ENCODE assay signal across 8 cellular contexts in the genomic region with DNA sequence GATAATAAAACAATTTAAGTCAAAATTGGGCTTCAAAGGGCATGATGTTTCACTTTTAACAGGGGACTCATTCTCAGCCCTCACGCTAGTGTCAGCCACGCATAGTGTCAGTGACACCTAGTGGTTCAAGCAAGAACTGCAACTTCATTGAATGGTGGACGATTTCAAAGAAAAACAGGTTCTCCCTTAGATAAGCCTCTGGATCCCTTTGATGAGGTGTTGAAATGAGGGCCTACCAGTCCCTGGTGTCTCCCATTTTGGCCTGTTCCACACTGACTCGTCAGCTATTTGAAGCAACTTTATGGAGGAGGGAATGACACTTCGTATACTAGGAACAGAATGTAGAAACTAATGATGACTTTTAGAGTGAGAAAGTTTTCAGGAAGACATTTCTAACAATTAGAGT. TPM values are rescaled to one million over a fixed set of nuclear protein-coding genes. Genes with fewer than 3 reads are reported as not detected.
DNase-seq lines count a peak whose midpoint lies in the region; ATAC-seq and TF ChIP-seq lines count a peak whose summit lies in the region.

No MANE protein-coding gene starts in this region.

- no peaks in the 10 kb centered on the region for H3K27me3 ChIP-seq in neuronal stem cell (ENCODE audit: control insufficient read depth in 3 of 3, insufficient read depth in 3 of 3, low read depth in 1 of 3, low read length in 3 of 3)

- H3K4ac ChIP-seq in neuronal stem cell (ENCODE audit: low read length) = no peak overlapping the region

- H3K27ac Mint-ChIP-seq in activated CD4-positive, alpha-beta memory T cell treated with anti-CD3 and anti-CD28 coated beads for 36 hours = no peak overlapping the region

- H2BK12ac ChIP-seq in neuronal stem cell (ENCODE audit: low read length) = no peak overlapping the region

- H3K4me3 Mint-ChIP-seq in activated CD4-positive, alpha-beta memory T cell treated with anti-CD3 and anti-CD28 coated beads for 36 hours = no peak overlapping the region

- no peaks in the 10 kb centered on the region for H3K36me3 Mint-ChIP-seq in activated CD4-positive, alpha-beta memory T cell treated with anti-CD3 and anti-CD28 coated beads for 36 hours

- peaks cover 25% of the 10 kb centered on the region for H3K27me3 Mint-ChIP-seq in activated CD4-positive, alpha-beta memory T cell treated with anti-CD3 and anti-CD28 coated beads for 36 hours

- H3K4me1 Mint-ChIP-seq in activated CD4-positive, alpha-beta memory T cell treated with anti-CD3 and anti-CD28 coated beads for 36 hours (ENCODE audit: low read depth) = no peaks in the 10 kb centered on the region

- peak; percentile 30 for DNase-seq in AG10803 (ENCODE audit: low read depth)
- DNase-seq in GM10248 (ENCODE audit: extremely low spot score) = peak; percentile 39
- peak; percentile 61 for DNase-seq in NCI-H1105 (lab: John Stamatoyannopoulos, UW)
- DNase-seq in activated CD4-positive, alpha-beta memory T cell treated with anti-CD3 and anti-CD28 coated beads for 36 hours = peak; percentile 27
- peak; percentile 58 for DNase-seq in fibroblast of peridontal ligament (ENCODE audit: extremely low read depth)
- DNase-seq in neuronal stem cell (ENCODE audit: low spot score) = peak; percentile 54
- no peak for DNase-seq in cortex of kidney (lab: John Stamatoyannopoulos, UW)

- no peak overlapping the region for H2BK120ac ChIP-seq in neuronal stem cell (ENCODE audit: low read depth, low read length)

- H3K4me1 ChIP-seq in neuronal stem cell (ENCODE audit: control insufficient read depth in 2 of 2, insufficient read depth in 1 of 2, low read depth in 1 of 2, low read length in 2 of 2) = no peaks in the 10 kb centered on the region

- no peak overlapping the region for H2AK5ac ChIP-seq in neuronal stem cell (ENCODE audit: low read depth, low read length)

- no peaks in the 10 kb centered on the region for H3K79me1 ChIP-seq in neuronal stem cell (ENCODE audit: low read depth, low read length)

- H2BK15ac ChIP-seq in neuronal stem cell (ENCODE audit: low read length) = no peak overlapping the region

- H3K9me3 Mint-ChIP-seq in activated CD4-positive, alpha-beta memory T cell treated with anti-CD3 and anti-CD28 coated beads for 36 hours = no peaks in the 10 kb centered on the region

- H3K9me3 ChIP-seq in neuronal stem cell (replicated peaks in 1 of 2; ENCODE audit: control insufficient read depth in 2 of 2, insufficient read depth in 1 of 2, low read depth in 1 of 2, low read length in 2 of 2) = peaks cover 0 to 3% of the 10 kb centered on the region in 2 donors

- ATAC-seq in HG03457 (IDR thresholded peaks at IDR 0.05; ENCODE audit: unreplicated experiment) = no peak

- no peak overlapping the region for H3K18ac ChIP-seq in neuronal stem cell (ENCODE audit: low read length)

- no peak overlapping the region for H3K14ac ChIP-seq in neuronal stem cell (ENCODE audit: low read length)

- no peaks in the 10 kb centered on the region for H3K36me3 ChIP-seq in neuronal stem cell (replicated peaks in 1 of 2; ENCODE audit: control insufficient read depth in 2 of 2, insufficient read depth in 2 of 2, low read length in 2 of 2)

- POLR2A ChIA-PET in GM10248 (lab: Yijun Ruan, JAX) = no interaction called here
- POLR2A ChIA-PET in activated CD4-positive, alpha-beta memory T cell treated with anti-CD3 and anti-CD28 coated beads for 36 hours (lab: Charles Lee) = no interaction called here

- no peak overlapping the region for H2BK5ac ChIP-seq in neuronal stem cell (ENCODE audit: low read length)

- H3K23ac ChIP-seq in neuronal stem cell (ENCODE audit: low read depth, low read length, poor library complexity) = no peak overlapping the region

- CTCF ChIA-PET in GM10248 (lab: Yijun Ruan, JAX) = interaction anchor here (0.7 to 5.0 kb wide), 28 partner anchors 10 to 423 kb away, joined by 3 to 56 read pairs (median 4); no protein-coding TSS in a partner anchor
- CTCF ChIA-PET in activated CD4-positive, alpha-beta memory T cell treated with anti-CD3 and anti-CD28 coated beads for 36 hours (lab: Charles Lee) = interaction anchor here (0.8 to 3.1 kb wide), 11 partner anchors 10 to 300 kb away, joined by 3 to 22 read pairs (median 5); no protein-coding TSS in a partner anchor

- WGBS in neuronal stem cell (ENCODE audit: extremely low coverage in 2 of 2, insufficient read length in 2 of 2, insufficient replicate concordance in 1 of 2), 2 donors = no CpG with 5 or more reads among the region's 5 CpGs

- H3K4me3 ChIP-seq in AG10803 (ENCODE audit: low read length) (no peak overlapping the region), neuronal stem cell (ENCODE audit: low read length in 2 of 2) (no peak overlapping the region)

- no peak overlapping the region for H3K27ac ChIP-seq in neuronal stem cell (replicated peaks; ENCODE audit: low read length)

- H3K4me2 ChIP-seq in neuronal stem cell (ENCODE audit: insufficient read depth, low read length, poor library complexity, severe bottlenecking) = no peak overlapping the region

- TF ChIP-seq CTCF in AG10803 (conservative IDR thresholded peaks at IDR 0.05; ENCODE audit: low read length) (peak; percentile 87), GM10248 (IDR thresholded peaks at IDR 0.05; ENCODE audit: control extremely low read depth, extremely low read depth, low read depth, missing control alignments) (peak; percentile 81)

- intact Hi-C loops in activated CD4-positive, alpha-beta memory T cell treated with anti-CD3 and anti-CD28 coated beads for 36 hours (cut with micrococcal nuclease) = no loop called here

- H3K9ac ChIP-seq in neuronal stem cell (ENCODE audit: low read depth, low read length, poor library complexity) = no peak overlapping the region

- H4K91ac ChIP-seq in neuronal stem cell (ENCODE audit: low read depth, low read length, poor library complexity) = no peak overlapping the region

- H4K8ac ChIP-seq in neuronal stem cell (ENCODE audit: low read depth, low read length) = no peak overlapping the region

- no peak overlapping the region for H2AFZ ChIP-seq in neuronal stem cell (ENCODE audit: low read length)

RNA-seq across cellular contexts. Expression of a gene that starts 56.2 kb away (rescaled TPM):
- not detected for total RNA-seq in activated CD4-positive, alpha-beta memory T cell treated with anti-CD3 and anti-CD28 coated beads for 36 hours
- polyA plus RNA-seq in neuronal stem cell (2013, experiment 1 of 2) = not detected
- polyA plus RNA-seq in neuronal stem cell (2013, experiment 2 of 2) = not detected
